Comparison of ENCODE assay signal across 14 cellular contexts in the genomic region with DNA sequence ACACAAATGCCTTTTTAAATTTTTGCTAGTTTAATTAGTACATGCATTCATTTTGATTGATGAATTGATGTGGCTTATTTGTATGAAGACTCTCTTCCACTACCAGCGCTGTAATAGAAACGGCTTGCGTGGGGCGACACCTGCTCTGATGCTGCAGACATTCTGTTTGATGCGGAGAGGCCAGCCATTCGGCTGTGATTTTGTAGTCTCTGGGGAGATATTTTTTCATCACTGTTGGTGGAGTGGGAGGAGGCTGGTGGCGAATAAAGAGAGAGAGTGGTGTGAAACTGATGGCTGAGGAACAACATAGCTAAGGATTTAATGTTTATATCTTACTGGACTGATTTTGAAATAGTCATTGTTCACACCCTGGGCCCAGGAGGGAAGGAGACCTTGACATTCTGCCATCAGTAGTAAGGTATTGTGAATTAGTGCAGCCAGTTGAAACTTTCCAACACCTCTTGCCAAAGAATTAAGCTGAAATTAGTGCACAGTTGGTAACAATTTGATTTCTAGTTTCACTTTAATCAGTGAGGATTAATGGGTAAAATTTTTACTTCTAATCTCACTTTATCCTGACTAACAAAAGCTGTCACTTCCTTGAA.
DNase-seq lines count a peak whose midpoint lies in the region; ATAC-seq, FAIRE-seq and TF ChIP-seq lines count a peak whose summit lies in the region.
"Had no signal": no experiment of that assay in that cellular context is flagged by ENCODE, and none has a peak within 500 bp of the region (broad histone marks: within the 10 kb centered on the region; RNA-seq: fewer than 3 reads in every experiment).

No MANE protein-coding gene starts in this region.

- intact Hi-C loops in left ventricle myocardium inferior (cut with micrococcal nuclease): no loop called here

- H3K4me2 ChIP-seq in BLaER1 treated with 17β-estradiol and CSF1 and Interleukin-3, amounts not matched to agents 10 nM and 100 nM: peak overlapping the region; percentile 63 to 87 (median 74)

- peaks cover 0 to 23% (median 0%) of the 10 kb centered on the region in 11 experiments; a peak in 3 of 22 replicates for H3K27me3 ChIP-seq in BLaER1 treated with 17β-estradiol and CSF1 and Interleukin-3, amounts not matched to agents 10 nM and 100 nM
- H3K27me3 ChIP-seq in left ventricle myocardium inferior (ENCODE audit: low read depth): peaks cover 21% of the 10 kb centered on the region
- H3K27me3 ChIP-seq: brain microvascular endothelial cell, upper lobe of right lung had no signal

- H3K27ac ChIP-seq in BLaER1 treated with 17β-estradiol and CSF1 and Interleukin-3, amounts not matched to agents 10 nM and 100 nM: peak overlapping the region in 9 of 11 experiments; percentile 15 to 89 (median 63); a peak in 12 of 22 replicates
- H3K27ac ChIP-seq in left ventricle myocardium inferior (replicated peaks): peak overlapping the region; percentile 61
- H3K27ac ChIP-seq: brain microvascular endothelial cell, pancreas, upper lobe of right lung had no signal

- H3K4me3 ChIP-seq in BLaER1 treated with 17β-estradiol and CSF1 and Interleukin-3, amounts not matched to agents 10 nM and 100 nM: no peak overlapping the region
- H3K4me3 ChIP-seq in left ventricle myocardium inferior: no peak overlapping the region
- H3K4me3 ChIP-seq: pancreas, upper lobe of right lung had no signal

- TF ChIP-seq CTCF in left ventricle myocardium inferior (IDR thresholded peaks at IDR 0.05; ENCODE audit: borderline replicate concordance): no peak

- 0 out of 22 replicates have a peak, but pooled peaks cover 0 to under 1% (median 0%) of the 10 kb centered on the region in 11 experiments for H3K9me3 ChIP-seq in BLaER1 treated with 17β-estradiol and CSF1 and Interleukin-3, amounts not matched to agents 10 nM and 100 nM (replicated peaks in 1 of 11)
- no peaks in the 10 kb centered on the region for H3K9me3 ChIP-seq in left ventricle myocardium inferior (replicated peaks)
- H3K9me3 ChIP-seq: pancreas, upper lobe of right lung had no signal

- peak; percentile 40 for ATAC-seq in HG02610 (IDR thresholded peaks at IDR 0.05; ENCODE audit: unreplicated experiment)
- ATAC-seq: activated T-cell treated with anti-CD3 and anti-CD28 coated beads, Interleukin-2, amount 50 U/mL, for 4 hours; pancreas; PC-3; upper lobe of right lung had no signal

- peaks cover 65 to 75% (median 70%) of the 10 kb centered on the region in 10 experiments for H3K4me1 ChIP-seq in BLaER1 treated with 17β-estradiol and CSF1 and Interleukin-3, amounts not matched to agents 10 nM and 100 nM
- H3K4me1 ChIP-seq in left ventricle myocardium inferior: peaks cover 38% of the 10 kb centered on the region
- H3K4me1 ChIP-seq: pancreas had no signal

- H3K9ac ChIP-seq in BLaER1 treated with 17β-estradiol and CSF1 and Interleukin-3, amounts not matched to agents 10 nM and 100 nM: peak overlapping the region in 3 of 11 experiments; percentile 7 to 62 (median 46); a peak in 3 of 22 replicates

- peaks cover 0 to 10% (median 0%) of the 10 kb centered on the region in 11 experiments; a peak in 4 of 22 replicates for H4K20me1 ChIP-seq in BLaER1 treated with 17β-estradiol and CSF1 and Interleukin-3, amounts not matched to agents 10 nM and 100 nM

- FAIRE-seq in HTR-8/SVneo (lab: Jason Lieb, UNC): no peak
- FAIRE-seq: pancreas, TTC549 had no signal

- H3K36me3 ChIP-seq in BLaER1 treated with 17β-estradiol and CSF1 and Interleukin-3, amounts not matched to agents 10 nM and 100 nM: no peaks in the 10 kb centered on the region
- no peaks in the 10 kb centered on the region for H3K36me3 ChIP-seq in left ventricle myocardium inferior
- H3K36me3 ChIP-seq: brain microvascular endothelial cell, pancreas, upper lobe of right lung had no signal

- DNase-seq in NCI-H1694 treated with DMSO at 0.1 percent for 48 hours (lab: John Stamatoyannopoulos, UW) (peak; percentile 81), left ventricle myocardium inferior (no peak), NCI-H2196 treated with DMSO at 0.1 percent for 48 hours (lab: John Stamatoyannopoulos, UW; ENCODE audit: unreplicated experiment) (no peak), GM19240 (ENCODE audit: insufficient read length, low spot score) (no peak), HTR-8/SVneo (ENCODE audit: insufficient read length, low spot score) (no peak), COLO668 (lab: John Stamatoyannopoulos, UW; ENCODE audit: unreplicated experiment) (no peak)
- DNase-seq: activated T-cell treated with anti-CD3 and anti-CD28 coated beads, Interleukin-2, amount 50 U/mL, for 4 hours; brain microvascular endothelial cell; pancreas; PC-3; upper lobe of right lung had no signal
